Comparison of ENCODE assay signal across 10 cellular contexts in genomic region chr17:44384281-44384822, GRCh38. TPM values are rescaled to one million over a fixed set of nuclear protein-coding genes. Genes with fewer than 3 reads are reported as not detected.
A peak's percentile ranks its signal among the peaks of the same experiment; 100 is the strongest.
DNase-seq lines count a peak whose midpoint lies in the region; ATAC-seq and TF ChIP-seq lines count a peak whose summit lies in the region.
"Had no signal": no experiment of that assay in that cellular context is flagged by ENCODE, and none has a peak within 500 bp of the region (broad histone marks: within the 10 kb centered on the region; RNA-seq: fewer than 3 reads in every experiment).

No MANE protein-coding gene starts in this region.

- peak overlapping the region in 1 of 8 donors; percentile 63 for H3K27ac Mint-ChIP-seq in CD8-positive, alpha-beta memory T cell
- H3K27ac Mint-ChIP-seq: IgD-negative memory B cell had no signal

- no peak for TF ChIP-seq POLR2A in esophagus muscularis mucosa (IDR thresholded peaks at IDR 0.05; ENCODE audit: low read depth)
- TF ChIP-seq POLR2A in lower leg skin (IDR thresholded peaks at IDR 0.05), result no peak

- peaks cover 11 to 25% (median 15%) of the 10 kb centered on the region in 3 donors for H3K4me1 Mint-ChIP-seq in CD8-positive, alpha-beta memory T cell

- H3K79me1 ChIP-seq in neuronal stem cell (ENCODE audit: low read depth, low read length), result no peaks in the 10 kb centered on the region

- H2BK12ac ChIP-seq in neuronal stem cell (ENCODE audit: low read length), result no peak overlapping the region

- H2AFZ ChIP-seq in neuronal stem cell (ENCODE audit: low read length), result peak overlapping the region; percentile 100

- peaks cover 21 to 41% of the 10 kb centered on the region in 2 donors for H3K27me3 Mint-ChIP-seq in CD8-positive, alpha-beta memory T cell

- peak overlapping the region; percentile 38 for H2BK120ac ChIP-seq in neuronal stem cell (ENCODE audit: low read depth, low read length)

- TF ChIP-seq CTCF in esophagus muscularis mucosa (IDR thresholded peaks at IDR 0.05) (no peak), lower leg skin (IDR thresholded peaks at IDR 0.05) (no peak)

- H3K4ac ChIP-seq in neuronal stem cell (ENCODE audit: low read length), result no peak overlapping the region

- H3K27me3 ChIP-seq in CD8-positive, alpha-beta memory T cell (ENCODE audit: insufficient read depth, low read length, poor library complexity, severe bottlenecking), result peaks cover 8% of the 10 kb centered on the region
- H3K27me3 ChIP-seq in esophagus muscularis mucosa (peaks cover 0 to 28% (median 0%) of the 10 kb centered on the region in 4 donors), neuronal stem cell (ENCODE audit: control insufficient read depth in 3 of 3, insufficient read depth in 3 of 3, low read depth in 1 of 3, low read length in 3 of 3) (peaks cover 2 to 30% (median 26%) of the 10 kb centered on the region in 3 experiments)

- H3K9me3 ChIP-seq in CD8-positive, alpha-beta memory T cell (ENCODE audit: low read length), result no peaks in the 10 kb centered on the region
- H3K9me3 ChIP-seq in esophagus muscularis mucosa, result no peaks in the 10 kb centered on the region
- H3K9me3 ChIP-seq in neuronal stem cell (replicated peaks in 1 of 2; ENCODE audit: control insufficient read depth in 2 of 2, insufficient read depth in 1 of 2, low read depth in 1 of 2, low read length in 2 of 2), result no peaks in the 10 kb centered on the region
- H3K9me3 ChIP-seq: right lobe of liver had no signal

- H3K9ac ChIP-seq in neuronal stem cell (ENCODE audit: low read depth, low read length, poor library complexity), result peak overlapping the region; percentile 82

- H2BK5ac ChIP-seq in neuronal stem cell (ENCODE audit: low read length), result peak overlapping the region; percentile 13

- H3K4me2 ChIP-seq in neuronal stem cell (ENCODE audit: insufficient read depth, low read length, poor library complexity, severe bottlenecking), result peak overlapping the region; percentile 98

- no peak overlapping the region for H2AK5ac ChIP-seq in neuronal stem cell (ENCODE audit: low read depth, low read length)

- H4K8ac ChIP-seq in neuronal stem cell (ENCODE audit: low read depth, low read length), result no peak overlapping the region

- peak overlapping the region; percentile 45 for H3K4me3 ChIP-seq in CD8-positive, alpha-beta memory T cell (ENCODE audit: low read length)
- H3K4me3 ChIP-seq in esophagus muscularis mucosa, result peak overlapping the region; percentile 51 to 70 (median 60)
- peak overlapping the region; percentile 54 to 76 for H3K4me3 ChIP-seq in neuronal stem cell (ENCODE audit: low read length in 2 of 2)
- H3K4me3 ChIP-seq in lower leg skin (ENCODE audit: low read depth, poor library complexity, severe bottlenecking), result no peak overlapping the region

- CTCF ChIA-PET in CD8-positive, alpha-beta memory T cell (lab: Charles Lee), result no interaction called here

- H3K18ac ChIP-seq in neuronal stem cell (ENCODE audit: low read length), result peak overlapping the region; percentile 86

- peak overlapping the region; percentile 9 for H4K91ac ChIP-seq in neuronal stem cell (ENCODE audit: low read depth, low read length, poor library complexity)

- H3K36me3 ChIP-seq in CD8-positive, alpha-beta memory T cell (ENCODE audit: insufficient read depth, low read length), result no peaks in the 10 kb centered on the region
- H3K36me3 ChIP-seq in esophagus muscularis mucosa, result no peaks in the 10 kb centered on the region
- H3K36me3 ChIP-seq in neuronal stem cell (replicated peaks in 1 of 2; ENCODE audit: control insufficient read depth in 2 of 2, insufficient read depth in 2 of 2, low read length in 2 of 2), result no peaks in the 10 kb centered on the region
- H3K36me3 ChIP-seq: right lobe of liver had no signal

- no peak for ATAC-seq in HG03159 (IDR thresholded peaks at IDR 0.05; ENCODE audit: unreplicated experiment)

- no peak overlapping the region for H3K23ac ChIP-seq in neuronal stem cell (ENCODE audit: low read depth, low read length, poor library complexity)

- H3K36me3 Mint-ChIP-seq in CD8-positive, alpha-beta memory T cell, result no peaks in the 10 kb centered on the region
- H3K36me3 Mint-ChIP-seq: IgD-negative memory B cell had no signal

- no peaks in the 10 kb centered on the region for H3K9me3 Mint-ChIP-seq in CD8-positive, alpha-beta memory T cell
- H3K9me3 Mint-ChIP-seq: IgD-negative memory B cell had no signal

- H3K4me1 ChIP-seq in CD8-positive, alpha-beta memory T cell (ENCODE audit: insufficient read depth, low read length), result peaks cover 10% of the 10 kb centered on the region
- H3K4me1 ChIP-seq in esophagus muscularis mucosa (peaks cover 15 to 21% (median 19%) of the 10 kb centered on the region in 4 donors), neuronal stem cell (ENCODE audit: control insufficient read depth in 2 of 2, insufficient read depth in 1 of 2, low read depth in 1 of 2, low read length in 2 of 2) (peaks cover 11 to 13% of the 10 kb centered on the region in 2 donors)

- H2BK15ac ChIP-seq in neuronal stem cell (ENCODE audit: low read length), result peak overlapping the region; percentile 1

- peak overlapping the region in 5 of 7 donors; percentile 58 to 82 (median 75) for H3K4me3 Mint-ChIP-seq in CD8-positive, alpha-beta memory T cell

- no peak for DNase-seq in CD8-positive, alpha-beta memory T cell
- DNase-seq in esophagus muscularis mucosa (ENCODE audit: extremely low spot score) (no peak), neuronal stem cell (ENCODE audit: low spot score) (no peak), lower leg skin (ENCODE audit: low spot score in 2 of 2) (no peak), NCI-H2171 (lab: John Stamatoyannopoulos, UW) (no peak), NCI-H1092 (lab: John Stamatoyannopoulos, UW) (no peak)
- DNase-seq: right lobe of liver had no signal

- H3K14ac ChIP-seq in neuronal stem cell (ENCODE audit: low read length), result no peak overlapping the region

- intact Hi-C loops in esophagus muscularis mucosa (cut with DNase I) (no loop called here), lower leg skin (cut with DNase I; ENCODE audit: low total_unique reads) (no loop called here)

- WGBS in esophagus muscularis mucosa, result 28% methylated on average over 19 of the region's 29 CpGs
- WGBS in neuronal stem cell (ENCODE audit: extremely low coverage in 2 of 2, insufficient read length in 2 of 2, insufficient replicate concordance in 1 of 2), 2 donors, result no CpG with 5 or more reads among the region's 29 CpGs
- WGBS in lower leg skin, 2 donors, result 38 to 40% methylated on average over 28 to 29 of the region's 29 CpGs

- POLR2A ChIA-PET in CD8-positive, alpha-beta memory T cell (lab: Charles Lee), result no interaction called here

- H3K27ac ChIP-seq in CD8-positive, alpha-beta memory T cell (ENCODE audit: low read depth, low read length), result no peak overlapping the region
- no peak overlapping the region for H3K27ac ChIP-seq in esophagus muscularis mucosa (replicated peaks in 1 of 4)
- no peak overlapping the region for H3K27ac ChIP-seq in neuronal stem cell (replicated peaks; ENCODE audit: low read length)
- H3K27ac ChIP-seq: right lobe of liver had no signal

- no peak for TF ChIP-seq RAD21 in Ishikawa (IDR thresholded peaks at IDR 0.05; ENCODE audit: low read depth)

- no peak for TF ChIP-seq EP300 in Ishikawa (IDR thresholded peaks at IDR 0.05; ENCODE audit: borderline replicate concordance)
- no peak for TF ChIP-seq EP300 in esophagus muscularis mucosa (IDR thresholded peaks at IDR 0.05)

TF ChIP-seq in Ishikawa, 13 proteins besides CTCF, POLR2A, EP300 and RAD21 (continues in another document):
- TF ChIP-seq USF1 (IDR thresholded peaks at IDR 0.05) (no peak), CREB1 (IDR thresholded peaks at IDR 0.05; ENCODE audit: low read depth) (no peak), FOXM1 (IDR thresholded peaks at IDR 0.05; ENCODE audit: borderline replicate concordance, low read depth) (no peak), NFIC (IDR thresholded peaks at IDR 0.05) (no peak), MAX (IDR thresholded peaks at IDR 0.05) (no peak)

RNA-seq across cellular contexts. Expression of gene ITGA2B, which starts 5.1 kb away (rescaled TPM):
- under 1 TPM in 1 of 2 experiments, not detected in 1; 0.31 TPM for total RNA-seq in CD8-positive, alpha-beta memory T cell
- polyA plus RNA-seq in CD8-positive, alpha-beta memory T cell, result 0.12 TPM
- total RNA-seq in esophagus muscularis mucosa (1 to 10 TPM in 2 of 4 donors, under 1 TPM in 2; 0.42 to 1.7 (median 1.0) TPM), lower leg skin (under 1 TPM in 2 of 4 donors, not detected in 2; 0.10 to 0.30 TPM)
- 6.4 TPM for polyA plus RNA-seq in neuronal stem cell (2013, experiment 1 of 2)
- 7.5 TPM for polyA plus RNA-seq in neuronal stem cell (2013, experiment 2 of 2)

RNA-seq across cellular contexts. Expression of gene FAM171A2, which starts 20.7 kb away (rescaled TPM):
- total RNA-seq in CD8-positive, alpha-beta memory T cell, result under 1 TPM; 0.33 to 0.35 TPM
- polyA plus RNA-seq in CD8-positive, alpha-beta memory T cell, result 0.28 TPM
- total RNA-seq in esophagus muscularis mucosa, result 1 to 10 TPM in 2 of 4 donors, under 1 TPM in 2; 0.42 to 2.0 (median 1.2) TPM
- polyA plus RNA-seq in neuronal stem cell (2013, experiment 1 of 2), result 34.5 TPM
- polyA plus RNA-seq in neuronal stem cell (2013, experiment 2 of 2), result 33.1 TPM
- total RNA-seq in lower leg skin, result 1 to 10 TPM in 3 of 4 donors, under 1 TPM in 1; 0.95 to 2.8 (median 2.4) TPM

RNA-seq across cellular contexts. Expression of gene GRN, which starts 39.2 kb away (rescaled TPM):
- total RNA-seq in CD8-positive, alpha-beta memory T cell, result 10 to 100 TPM; 48.7 to 50.3 TPM
- 56.4 TPM for polyA plus RNA-seq in CD8-positive, alpha-beta memory T cell
- total RNA-seq in esophagus muscularis mucosa (100 to 1,000 TPM; 169 to 313 (median 260) TPM), lower leg skin (100 to 1,000 TPM; 272 to 295 (median 283) TPM)
- 54.1 TPM for polyA plus RNA-seq in neuronal stem cell (2013, experiment 1 of 2)
- polyA plus RNA-seq in neuronal stem cell (2013, experiment 2 of 2), result 53.7 TPM

RNA-seq across cellular contexts. Expression of gene SLC25A39, which starts 59.7 kb away (rescaled TPM):
- total RNA-seq in CD8-positive, alpha-beta memory T cell, result 100 to 1,000 TPM; 159 to 174 TPM
- 133 TPM for polyA plus RNA-seq in CD8-positive, alpha-beta memory T cell
- total RNA-seq in esophagus muscularis mucosa (10 to 100 TPM; 41.1 to 69.0 (median 56.8) TPM), lower leg skin (100 to 1,000 TPM in 1 of 4 donors, 10 to 100 TPM in 3; 73.4 to 113 (median 90.0) TPM)
- 84.8 TPM for polyA plus RNA-seq in neuronal stem cell (2013, experiment 1 of 2)
- 84.0 TPM for polyA plus RNA-seq in neuronal stem cell (2013, experiment 2 of 2)
